ENCODE assay signal across 14 cellular contexts in genomic region chr11:47282462-47282861, GRCh38. TPM values are rescaled to one million over a fixed set of nuclear protein-coding genes. Genes with fewer than 3 reads are reported as not detected.
A peak's percentile ranks its signal among the peaks of the same experiment; 100 is the strongest.
DNase-seq lines count a peak whose midpoint lies in the region; ATAC-seq and TF ChIP-seq lines count a peak whose summit lies in the region.
"Had no signal": no experiment of that assay in that cellular context is flagged by ENCODE, and none has a peak within 500 bp of the region (broad histone marks: within the 10 kb centered on the region; RNA-seq: fewer than 3 reads in every experiment).

No MANE protein-coding gene starts in this region.

- H3K4me1 ChIP-seq in heart left ventricle: peaks cover 0 to 38% (median 12%) of the 10 kb centered on the region in 12 donors
- no peaks in the 10 kb centered on the region for H3K4me1 ChIP-seq in sigmoid colon
- H3K4me1 ChIP-seq: BLaER1 treated with 17β-estradiol and CSF1 and Interleukin-3, amounts not matched to agents 10 nM and 100 nM had no signal

- peaks cover 49% of the 10 kb centered on the region for H3K36me3 Mint-ChIP-seq in endothelial cell (ENCODE audit: low read depth, unreplicated experiment)

- H3K4me3 Mint-ChIP-seq in endothelial cell (ENCODE audit: unreplicated experiment): peak overlapping the region; percentile 67
- H3K4me3 Mint-ChIP-seq: CD4-positive, CD25-positive, alpha-beta regulatory T cell had no signal

- H3K27ac Mint-ChIP-seq in endothelial cell (ENCODE audit: unreplicated experiment): no peak overlapping the region
- H3K27ac Mint-ChIP-seq: CD4-positive, CD25-positive, alpha-beta regulatory T cell had no signal

- H3K27me3 ChIP-seq in heart left ventricle: no peaks in the 10 kb centered on the region
- H3K27me3 ChIP-seq in sigmoid colon: no peaks in the 10 kb centered on the region
- H3K27me3 ChIP-seq: BLaER1 treated with 17β-estradiol and CSF1 and Interleukin-3, amounts not matched to agents 10 nM and 100 nM had no signal

- H3K9me3 Mint-ChIP-seq in endothelial cell (ENCODE audit: unreplicated experiment): no peaks in the 10 kb centered on the region
- H3K9me3 Mint-ChIP-seq: CD4-positive, CD25-positive, alpha-beta regulatory T cell had no signal

- H3K4me3 ChIP-seq in heart left ventricle: no peak overlapping the region
- no peak overlapping the region for H3K4me3 ChIP-seq in sigmoid colon
- H3K4me3 ChIP-seq: BLaER1 treated with 17β-estradiol and CSF1 and Interleukin-3, amounts not matched to agents 10 nM and 100 nM had no signal

- WGBS in heart left ventricle, 4 donors: 92 to 96% (median 95%) methylated on average over 7 of the region's 7 CpGs
- 96 to 97% methylated on average over 7 of the region's 7 CpGs for WGBS in sigmoid colon, 2 donors

- TF ChIP-seq CTCF in heart left ventricle (IDR thresholded peaks at IDR 0.05): no peak
- no peak for TF ChIP-seq CTCF in endothelial cell (IDR thresholded peaks at IDR 0.05; ENCODE audit: unreplicated experiment)
- no peak for TF ChIP-seq CTCF in sigmoid colon (IDR thresholded peaks at IDR 0.05)

- intact Hi-C loops in cardiac septum (cut with DNase I) (no loop called here), heart left ventricle (cut with DNase I) (no loop called here), sigmoid colon (cut with DNase I) (no loop called here)

- no peak for ATAC-seq in heart left ventricle
- no peak for ATAC-seq in HG03432 (IDR thresholded peaks at IDR 0.05; ENCODE audit: unreplicated experiment)
- no peak for ATAC-seq in stimulated activated naive CD8-positive, alpha-beta T cell treated with anti-CD3 and anti-CD28 coated beads, Interleukin-15, Interleukin-2, amounts not matched to agents 100 U/mL and 50 U/mL, for 24 hours
- ATAC-seq: HCT116 had no signal

- no peak overlapping the region for H3K27ac ChIP-seq in heart left ventricle
- H3K27ac ChIP-seq in sigmoid colon: no peak overlapping the region
- H3K27ac ChIP-seq: BLaER1 treated with 17β-estradiol and CSF1 and Interleukin-3, amounts not matched to agents 10 nM and 100 nM had no signal

- H3K9me3 ChIP-seq in heart left ventricle: no peaks in the 10 kb centered on the region
- H3K9me3 ChIP-seq in sigmoid colon: no peaks in the 10 kb centered on the region
- H3K9me3 ChIP-seq: BLaER1 treated with 17β-estradiol and CSF1 and Interleukin-3, amounts not matched to agents 10 nM and 100 nM had no signal

- no peak for TF ChIP-seq EP300 in sigmoid colon (IDR thresholded peaks at IDR 0.05)

- TF ChIP-seq POLR2A in heart left ventricle (IDR thresholded peaks at IDR 0.05): no peak
- no peak for TF ChIP-seq POLR2A in sigmoid colon (IDR thresholded peaks at IDR 0.05)

- H3K36me3 ChIP-seq in heart left ventricle: peaks cover 4 to 100% (median 99%) of the 10 kb centered on the region in 9 donors
- peaks cover 69 to 100% (median 91%) of the 10 kb centered on the region in 4 donors for H3K36me3 ChIP-seq in sigmoid colon

- no peaks in the 10 kb centered on the region for H3K4me1 Mint-ChIP-seq in endothelial cell (ENCODE audit: unreplicated experiment)

- peaks cover 4% of the 10 kb centered on the region for H3K27me3 Mint-ChIP-seq in endothelial cell (ENCODE audit: unreplicated experiment)
- H3K27me3 Mint-ChIP-seq: CD4-positive, CD25-positive, alpha-beta regulatory T cell had no signal

- peak; percentile 12 for DNase-seq in cardiac septum (ENCODE audit: low spot score)
- DNase-seq in heart left ventricle: no peak
- DNase-seq in endothelial cell (ENCODE audit: low spot score): no peak
- DNase-seq in mesenteric fat pad (ENCODE audit: low spot score): peak; percentile 30
- peak; percentile 11 for DNase-seq in sigmoid colon
- no peak for DNase-seq in stimulated activated naive CD8-positive, alpha-beta T cell treated with anti-CD3 and anti-CD28 coated beads, Interleukin-15, Interleukin-2, amounts not matched to agents 100 U/mL and 50 U/mL, for 24 hours
- no peak for DNase-seq in NOMO-1 treated with dmso at 0.1 percent for 144 hours (lab: John Stamatoyannopoulos, UW; ENCODE audit: unreplicated experiment)
- DNase-seq: ACHN; CD4-positive, CD25-positive, alpha-beta regulatory T cell; DMS53; GF-D8 had no signal

RNA-seq across cellular contexts. Expression of gene MADD, which starts 12.5 kb away (rescaled TPM):
- total RNA-seq in cardiac septum: 33.1 TPM
- 10 to 100 TPM; 30.1 to 60.6 (median 42.0) TPM for total RNA-seq in heart left ventricle
- 10 to 100 TPM; 22.6 to 37.5 TPM for polyA plus RNA-seq in heart left ventricle
- total RNA-seq in endothelial cell (ENCODE audit: unreplicated experiment): 61.2 TPM
- total RNA-seq in mesenteric fat pad: 35.7 TPM
- 10 to 100 TPM; 25.8 to 55.7 (median 33.6) TPM for total RNA-seq in sigmoid colon
- polyA plus RNA-seq in sigmoid colon: 10 to 100 TPM; 18.6 to 32.5 (median 19.2) TPM

RNA-seq across cellular contexts. Expression of gene NR1H3, which starts 24.7 kb away (rescaled TPM):
- total RNA-seq in cardiac septum (7.1 TPM), heart left ventricle (10 to 100 TPM in 5 of 9 donors, 1 to 10 TPM in 4; 3.9 to 38.5 (median 11.9) TPM), endothelial cell (ENCODE audit: unreplicated experiment) (61.2 TPM), mesenteric fat pad (73.2 TPM), sigmoid colon (10 to 100 TPM; 30.3 to 54.5 (median 40.2) TPM)
- polyA plus RNA-seq in heart left ventricle (10 to 100 TPM; 11.4 to 17.5 TPM), sigmoid colon (10 to 100 TPM; 57.3 to 90.1 (median 61.5) TPM)

RNA-seq across cellular contexts. Expression of gene ACP2, which starts 33.8 kb away (rescaled TPM):
- total RNA-seq in cardiac septum: 17.3 TPM
- 10 to 100 TPM; 18.0 to 60.4 (median 26.6) TPM for total RNA-seq in heart left ventricle
- polyA plus RNA-seq in heart left ventricle: 10 to 100 TPM; 25.3 to 44.7 TPM
- total RNA-seq in endothelial cell (ENCODE audit: unreplicated experiment): 52.3 TPM
- total RNA-seq in mesenteric fat pad: 38.2 TPM
- total RNA-seq in sigmoid colon: 10 to 100 TPM; 30.7 to 54.0 (median 34.9) TPM
- polyA plus RNA-seq in sigmoid colon: 10 to 100 TPM; 15.6 to 50.9 (median 25.4) TPM

Comparison
In these comparisons a context has a peak if more than half of its experiments do, and no peak if none do; other contexts are left out.
1. DNase-seq: peak in cardiac septum (single experiment), mesenteric fat pad (single experiment) and sigmoid colon (single experiment); none in heart left ventricle (0 of 5), endothelial cell (single experiment), stimulated activated naive CD8-positive, alpha-beta T cell treated with anti-CD3 and anti-CD28 coated beads, Interleukin-15, Interleukin-2, amounts not matched to agents 100 U/mL and 50 U/mL, for 24 hours (single experiment) and NOMO-1 treated with dmso at 0.1 percent for 144 hours (single experiment).